In genomic region chr1:107473065-107473464, GRCh38 we compare ENCODE assay signal across 15 cellular contexts.
"Had no signal": no experiment of that assay in that cellular context is flagged by ENCODE, and none has a peak within 500 bp of the region (broad histone marks: within the 10 kb centered on the region; RNA-seq: fewer than 3 reads in every experiment).

No MANE protein-coding gene starts in this region.

- H3K27me3 ChIP-seq: colonic mucosa, neural progenitor cell, ovary, suprapubic skin had no signal

- H3K9me3 ChIP-seq: colonic mucosa, ovary, suprapubic skin had no signal

- H3K4me2 ChIP-seq: neural progenitor cell had no signal

- DNase-seq: activated B cell treated with CpG ODN at 0.5 μM for 24 hours; activated CD4-positive, alpha-beta T cell treated with anti-CD3 and anti-CD28 coated beads, Interleukin-2, amount 10 ng/mL, durations not matched to agents 24 days and 14 days; activated CD8-positive, alpha-beta memory T cell treated with anti-CD3 and anti-CD28 coated beads, Interleukin-2, amount 50 U/mL, for 48 hours; activated gamma-delta T cell; activated T-cell treated with anti-CD3 and anti-CD28 coated beads, Interleukin-2, amount 50 U/mL, for 72 hours; central memory CD4-positive, alpha-beta T cell; colonic mucosa; naive B cell; ovary had no signal

- H3K36me3 ChIP-seq: colonic mucosa, neural progenitor cell, ovary, suprapubic skin had no signal

- H2AFZ ChIP-seq: neural progenitor cell had no signal

- H3K4me3 ChIP-seq: colonic mucosa, lung, neural progenitor cell, ovary, suprapubic skin had no signal

- H3K9ac ChIP-seq: neural progenitor cell had no signal

- H3K4me1 ChIP-seq: colonic mucosa, suprapubic skin had no signal

- ATAC-seq: activated naive CD4-positive, alpha-beta T cell treated with anti-CD3 and anti-CD28 coated beads, Interleukin-2, amount 50 U/mL, for 72 hours; activated T-cell treated with anti-CD3 and anti-CD28 coated beads, Interleukin-2, amount 50 U/mL, for 72 hours; esophagus mucosa; sciatic nerve had no signal

- H3K27ac ChIP-seq: colonic mucosa, neural progenitor cell, ovary, suprapubic skin had no signal
